Comparison of ENCODE assay signal across 21 cellular contexts in genomic region chr6:124973780-124974179, GRCh38. TPM values are rescaled to one million over a fixed set of nuclear protein-coding genes. Genes with fewer than 3 reads are reported as not detected.
"Had no signal": no experiment of that assay in that cellular context is flagged by ENCODE, and none has a peak within 500 bp of the region (broad histone marks: within the 10 kb centered on the region; RNA-seq: fewer than 3 reads in every experiment).

No MANE protein-coding gene starts in this region.

- H3K9me3 ChIP-seq: SK-N-SH had no signal

- DNase-seq: Kasumi-1, MV-4-11, NCI-H1048, NCI-H1105, NCI-H1436 treated with DMSO at 0.1 percent for 48 hours, NCI-H187, NCI-H2029, NCI-H2081 treated with DMSO at 0.1 percent for 48 hours, NCI-H2171, NCI-H226, NCI-H446, NCI-H510A, NCI-H524 treated with DMSO at 0.1 percent for 48 hours, RPMI8226, SHP77, SK-N-SH, SW 1271 had no signal

- H3K4me3 ChIP-seq: K562 had no signal

- ATAC-seq: K562 had no signal

- H3K27ac ChIP-seq: HL-60, KMS-11 had no signal

RNA-seq across cellular contexts. Expression of gene RNF217, which starts 11.5 kb away (rescaled TPM):
- polyA plus RNA-seq: IgD-negative memory B cell had no signal
